In genomic region chr1:9359898-9360297, GRCh38 we compare ENCODE assay signal across 27 cellular contexts.
"Had no signal": no experiment of that assay in that cellular context is flagged by ENCODE, and none has a peak within 500 bp of the region (broad histone marks: within the 10 kb centered on the region; RNA-seq: fewer than 3 reads in every experiment).

No MANE protein-coding gene starts in this region.

- DNase-seq: activated CD4-positive, alpha-beta T cell treated with anti-CD3 and anti-CD28 coated beads, Interleukin-2, amount 50 U/mL, for 1 hour; activated CD8-positive, alpha-beta memory T cell treated with anti-CD3 and anti-CD28 coated beads, Interleukin-2, amount 10 ng/mL, durations not matched to agents 7 days and 5 days; activated CD8-positive, alpha-beta T cell treated with anti-CD3 and anti-CD28 coated beads for 36 hours; activated naive CD4-positive, alpha-beta T cell; activated naive CD8-positive, alpha-beta T cell treated with anti-CD3 and anti-CD28 coated beads for 36 hours; activated T-cell treated with anti-CD3 and anti-CD28 coated beads, Interleukin-2, amount 50 U/mL, for 48 hours; adrenal gland; aorta; body of pancreas; cerebellar nuclear complex; dorsolateral prefrontal cortex; effector memory CD4-positive, alpha-beta T cell; gastrocnemius medialis; hypothalamus; immature natural killer cell; lower lobe of right lung; mesenchymal stem cell; natural killer cell; right lobe of liver; stimulated activated CD4-positive, alpha-beta T cell treated with anti-CD3 and anti-CD28 coated beads, Interleukin-2, amount 100 ng/mL, for 48 hours; stimulated activated naive CD4-positive, alpha-beta T cell treated with Interleukin-2 at 50 U/mL for 16 hours; SW 1271; T1000; upper lobe of right lung had no signal

- H3K4me1 ChIP-seq: adrenal gland, right lobe of liver had no signal

- H3K27ac ChIP-seq: adrenal gland, body of pancreas, gastrocnemius medialis, heart left ventricle, lower lobe of right lung, right lobe of liver, thoracic aorta, upper lobe of right lung had no signal

- H3K27me3 ChIP-seq: adrenal gland, body of pancreas, dorsolateral prefrontal cortex, gastrocnemius medialis, heart left ventricle, right lobe of liver, upper lobe of right lung had no signal

- H3K4me3 ChIP-seq: adrenal gland, body of pancreas, coronary artery, dorsolateral prefrontal cortex, gastrocnemius medialis, heart left ventricle, lower lobe of right lung, right lobe of liver, thoracic aorta, upper lobe of right lung had no signal

- ATAC-seq: activated CD8-positive, alpha-beta memory T cell treated with anti-CD3 and anti-CD28 coated beads, Interleukin-2, amount 10 ng/mL, durations not matched to agents 7 days and 5 days; activated CD8-positive, alpha-beta T cell treated with anti-CD3 and anti-CD28 coated beads for 36 hours; body of pancreas; gastrocnemius medialis; heart left ventricle; lower lobe of right lung; natural killer cell; upper lobe of right lung had no signal

- H3K9me3 ChIP-seq: adrenal gland, body of pancreas, gastrocnemius medialis, heart left ventricle, lower lobe of right lung, right lobe of liver, thoracic aorta, upper lobe of right lung had no signal
